In the genomic region with DNA sequence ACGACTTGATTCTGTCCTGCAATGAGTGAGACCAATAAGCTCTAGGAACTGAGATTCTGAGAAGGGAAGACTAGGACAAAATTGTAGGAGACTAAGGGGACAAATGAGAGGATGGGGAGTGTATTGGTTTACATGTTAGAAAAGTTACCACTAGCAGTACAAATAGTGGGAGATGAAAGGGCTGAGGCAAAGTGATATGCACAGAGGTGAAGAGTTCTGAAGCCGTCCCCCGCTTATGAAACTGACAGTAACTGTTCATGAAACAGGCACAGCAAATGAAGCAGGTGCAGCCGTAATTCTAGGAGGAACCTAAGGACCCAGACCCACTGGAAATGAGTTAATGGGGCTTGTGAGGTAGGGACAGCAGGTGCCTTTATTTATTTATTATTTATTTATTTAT, we compare ENCODE assay signal across 28 cellular contexts.
"Had no signal": no experiment of that assay in that cellular context is flagged by ENCODE, and none has a peak within 500 bp of the region (broad histone marks: within the 10 kb centered on the region; RNA-seq: fewer than 3 reads in every experiment).

No MANE protein-coding gene starts in this region.

- H2AFZ ChIP-seq: hepatocyte had no signal

- DNase-seq: heart right ventricle; kidney glomerular epithelial cell; left cardiac atrium; left lung; lower lobe of right lung; mammary epithelial cell; mesenchymal stem cell; naive B cell; natural killer cell; ovary; right lobe of liver; stimulated activated CD4-positive, alpha-beta T cell treated with anti-CD3 and anti-CD28 coated beads, Interleukin-1b, Interleukin-23, amount 100 ng/mL, for 48 hours; stimulated activated CD4-positive, alpha-beta T cell treated with anti-CD3 and anti-CD28 coated beads, Interleukin-2, amount 100 ng/mL, for 48 hours; stimulated activated CD4-positive, alpha-beta T cell treated with anti-CD3 and anti-CD28 coated beads, Interleukin-4, amount 100 ng/mL, for 4 hours; stimulated activated CD8-positive, alpha-beta memory T cell treated with anti-CD3 and anti-CD28 coated beads, Interleukin-4, amount 100 ng/mL, for 48 hours; stimulated activated naive CD4-positive, alpha-beta T cell treated with Interleukin-2 at 50 U/mL for 16 hours; stimulated activated naive CD8-positive, alpha-beta T cell treated with anti-CD3 and anti-CD28 coated beads, Interleukin-15, amount 100 ng/mL, for 72 hours; substantia nigra; testis; thyroid gland; transverse colon; upper lobe of left lung had no signal

- H3K36me3 ChIP-seq: heart right ventricle, left lung, lower lobe of right lung, ovary, right atrium auricular region, right lobe of liver, thyroid gland, transverse colon, upper lobe of left lung had no signal

- H3K4me1 ChIP-seq: heart right ventricle, left lung, lower lobe of right lung, right atrium auricular region, right lobe of liver, testis, thyroid gland, upper lobe of left lung had no signal

- H3K4me1 Mint-ChIP-seq: naive B cell; natural killer cell; stimulated activated memory B cell treated with anti-CD40 and anti-IgM and Interleukin-4, amounts not matched to agents 10 μg/mL and 1 μg/mL and 100 μg/mL, for 72 hours; stimulated activated naive CD8-positive, alpha-beta T cell treated with anti-CD3 and anti-CD28 coated beads, Interleukin-15, amount 100 ng/mL, for 72 hours had no signal

- ATAC-seq: heart right ventricle; left cardiac atrium; left lung; lower lobe of right lung; natural killer cell; right lobe of liver; stimulated activated memory B cell treated with anti-CD40 and anti-IgM and Interleukin-4, amounts not matched to agents 10 μg/mL and 1 μg/mL and 100 μg/mL, for 72 hours; stimulated activated naive CD8-positive, alpha-beta T cell treated with anti-CD3 and anti-CD28 coated beads, Interleukin-15, amount 100 ng/mL, for 72 hours had no signal

- H3K9me3 Mint-ChIP-seq: stimulated activated naive CD8-positive, alpha-beta T cell treated with anti-CD3 and anti-CD28 coated beads, Interleukin-15, amount 100 ng/mL, for 72 hours had no signal

- FAIRE-seq: keratinocyte had no signal

- H3K4me3 ChIP-seq: heart right ventricle, hepatocyte, left lung, lower lobe of right lung, ovary, right atrium auricular region, right lobe of liver, smooth muscle cell, testis, thyroid gland, transverse colon, upper lobe of left lung had no signal

- H3K27me3 Mint-ChIP-seq: progenitor cell of endocrine pancreas; stimulated activated memory B cell treated with anti-CD40 and anti-IgM and Interleukin-4, amounts not matched to agents 10 μg/mL and 1 μg/mL and 100 μg/mL, for 72 hours; stimulated activated naive CD8-positive, alpha-beta T cell treated with anti-CD3 and anti-CD28 coated beads, Interleukin-15, amount 100 ng/mL, for 72 hours had no signal

- H3K27ac ChIP-seq: heart right ventricle, hepatocyte, left lung, lower lobe of right lung, ovary, right atrium auricular region, right lobe of liver, testis, thyroid gland, transverse colon, upper lobe of left lung had no signal

- H3K4me2 ChIP-seq: hepatocyte, smooth muscle cell had no signal

- H3K27ac Mint-ChIP-seq: naive B cell; natural killer cell; progenitor cell of endocrine pancreas; stimulated activated memory B cell treated with anti-CD40 and anti-IgM and Interleukin-4, amounts not matched to agents 10 μg/mL and 1 μg/mL and 100 μg/mL, for 72 hours; stimulated activated naive CD8-positive, alpha-beta T cell treated with anti-CD3 and anti-CD28 coated beads, Interleukin-15, amount 100 ng/mL, for 72 hours had no signal

- H3K79me2 ChIP-seq: hepatocyte had no signal

- H3K4me3 Mint-ChIP-seq: naive B cell; natural killer cell; stimulated activated memory B cell treated with anti-CD40 and anti-IgM and Interleukin-4, amounts not matched to agents 10 μg/mL and 1 μg/mL and 100 μg/mL, for 72 hours; stimulated activated naive CD8-positive, alpha-beta T cell treated with anti-CD3 and anti-CD28 coated beads, Interleukin-15, amount 100 ng/mL, for 72 hours had no signal

- H3K27me3 ChIP-seq: heart right ventricle, hepatocyte, left lung, ovary, right atrium auricular region, right lobe of liver, testis, thyroid gland, transverse colon, upper lobe of left lung had no signal

- H3K36me3 Mint-ChIP-seq: naive B cell; natural killer cell; stimulated activated memory B cell treated with anti-CD40 and anti-IgM and Interleukin-4, amounts not matched to agents 10 μg/mL and 1 μg/mL and 100 μg/mL, for 72 hours had no signal
